In genomic region chr13:20848944-20849343, GRCh38 we compare ENCODE assay signal across 19 cellular contexts. TPM values are rescaled to one million over a fixed set of nuclear protein-coding genes. Genes with fewer than 3 reads are reported as not detected.
A peak's percentile ranks its signal among the peaks of the same experiment; 100 is the strongest.
DNase-seq lines count a peak whose midpoint lies in the region; ATAC-seq and TF ChIP-seq lines count a peak whose summit lies in the region.
"Had no signal": no experiment of that assay in that cellular context is flagged by ENCODE, and none has a peak within 500 bp of the region (broad histone marks: within the 10 kb centered on the region; RNA-seq: fewer than 3 reads in every experiment).

No MANE protein-coding gene starts in this region.

- no peaks in the 10 kb centered on the region for H3K4me1 Mint-ChIP-seq in CD14-positive monocyte
- H3K4me1 Mint-ChIP-seq: activated CD4-positive, alpha-beta T cell treated with anti-CD3 and anti-CD28 coated beads for 36 hours; activated CD8-positive, alpha-beta memory T cell treated with anti-CD3 and anti-CD28 coated beads, Interleukin-2, amount 10 ng/mL, durations not matched to agents 7 days and 5 days had no signal

- WGBS in spleen, 5 donors, result 85 to 94% (median 88%) methylated on average over 1 of the region's 1 CpG

- TF ChIP-seq CTCF in spleen (IDR thresholded peaks at IDR 0.05 in 8 of 11, conservative IDR thresholded peaks at IDR 0.05 in 3 of 11) (no peak), GM10266 (IDR thresholded peaks at IDR 0.05; ENCODE audit: control insufficient read depth, insufficient read depth, low read depth, missing control alignments) (no peak), CD14-positive monocyte (IDR thresholded peaks at IDR 0.05) (no peak)

- in situ Hi-C loops in SK-MEL-5 (cut with HindIII; ENCODE audit: low pct_unique_long_range_greater_than_20kb, low sequenced_read_pairs), result no loop called here

- no peak overlapping the region for H3K27ac Mint-ChIP-seq in CD14-positive monocyte
- H3K27ac Mint-ChIP-seq: activated CD4-positive, alpha-beta T cell treated with anti-CD3 and anti-CD28 coated beads for 36 hours; activated CD8-positive, alpha-beta memory T cell treated with anti-CD3 and anti-CD28 coated beads, Interleukin-2, amount 10 ng/mL, durations not matched to agents 7 days and 5 days; naive B cell had no signal

- no peaks in the 10 kb centered on the region for H3K27me3 Mint-ChIP-seq in CD14-positive monocyte (ENCODE audit: low read depth in 3 of 3)
- H3K27me3 Mint-ChIP-seq: activated CD4-positive, alpha-beta T cell treated with anti-CD3 and anti-CD28 coated beads for 36 hours; activated CD8-positive, alpha-beta memory T cell treated with anti-CD3 and anti-CD28 coated beads, Interleukin-2, amount 10 ng/mL, durations not matched to agents 7 days and 5 days; naive B cell had no signal

- H3K9me3 Mint-ChIP-seq in CD14-positive monocyte, result no peaks in the 10 kb centered on the region
- H3K9me3 Mint-ChIP-seq: naive B cell had no signal

- H3K9me3 ChIP-seq in spleen, result no peaks in the 10 kb centered on the region
- H3K9me3 ChIP-seq: ovary, vagina had no signal

- no peak overlapping the region for H3K4me3 ChIP-seq in spleen
- H3K4me3 ChIP-seq: ovary, vagina had no signal

- H3K27ac ChIP-seq in spleen, result no peak overlapping the region
- H3K27ac ChIP-seq: ovary, vagina had no signal

- peak; percentile 63 for DNase-seq in COLO829 (ENCODE audit: low spot score)
- peak; percentile 79 for DNase-seq in NCI-H146 (lab: John Stamatoyannopoulos, UW)
- peak; percentile 86 for DNase-seq in SK-MEL-5 (ENCODE audit: low read depth, low spot score)
- no peak for DNase-seq in left ventricle myocardium superior
- no peak for DNase-seq in spleen
- DNase-seq in HPDE6-E6E7 (ENCODE audit: extremely low spot score), result no peak
- DNase-seq in GM10266 (ENCODE audit: extremely low spot score), result no peak
- DNase-seq in CD14-positive monocyte (ENCODE audit: low spot score), result no peak
- DNase-seq: activated CD4-positive, alpha-beta T cell treated with anti-CD3 and anti-CD28 coated beads for 36 hours; activated CD8-positive, alpha-beta memory T cell treated with anti-CD3 and anti-CD28 coated beads, Interleukin-2, amount 10 ng/mL, durations not matched to agents 7 days and 5 days; activated gamma-delta T cell; anterior cingulate cortex; MM.1S; naive B cell; ovary; stimulated activated CD4-positive, alpha-beta T cell treated with anti-CD3 and anti-CD28 coated beads, Interleukin-4, amount 100 ng/mL, for 1 hour; substantia nigra had no signal

- intact Hi-C loops in left ventricle myocardium superior (cut with micrococcal nuclease) (no loop called here), spleen (cut with DNase I; ENCODE audit: low total_unique reads) (no loop called here), CD14-positive monocyte (cut with micrococcal nuclease) (no loop called here)

- H3K36me3 ChIP-seq in spleen, result peaks cover 0 to 28% (median 2%) of the 10 kb centered on the region in 6 donors
- H3K36me3 ChIP-seq: ovary, vagina had no signal

- no peak for TF ChIP-seq POLR2A in spleen (IDR thresholded peaks at IDR 0.05)

- H3K27me3 ChIP-seq in spleen (replicated peaks in 1 of 7), result no peaks in the 10 kb centered on the region
- H3K27me3 ChIP-seq: ovary, vagina had no signal

- H3K36me3 Mint-ChIP-seq in CD14-positive monocyte, result peaks cover 8 to 12% of the 10 kb centered on the region in 2 donors

- ATAC-seq in left ventricle myocardium superior, result peak; percentile 86
- ATAC-seq: activated CD4-positive, alpha-beta T cell treated with anti-CD3 and anti-CD28 coated beads for 36 hours; activated CD8-positive, alpha-beta memory T cell treated with anti-CD3 and anti-CD28 coated beads, Interleukin-2, amount 10 ng/mL, durations not matched to agents 7 days and 5 days; HepG2 had no signal

- no peak overlapping the region for H3K4me3 Mint-ChIP-seq in CD14-positive monocyte
- H3K4me3 Mint-ChIP-seq: activated CD4-positive, alpha-beta T cell treated with anti-CD3 and anti-CD28 coated beads for 36 hours; activated CD8-positive, alpha-beta memory T cell treated with anti-CD3 and anti-CD28 coated beads, Interleukin-2, amount 10 ng/mL, durations not matched to agents 7 days and 5 days; naive B cell had no signal

- no peaks in the 10 kb centered on the region for H3K4me1 ChIP-seq in spleen
- H3K4me1 ChIP-seq: vagina had no signal

RNA-seq across cellular contexts. Expression of gene XPO4, which starts 53.6 kb away (rescaled TPM):
- total RNA-seq in SK-MEL-5 (2014; rRNA removed; shearing (Covaris generic)), result 55.9 and 56.9 TPM in 2 replicates
- 25.6 and 30.7 TPM in 2 replicates for polyA plus RNA-seq in SK-MEL-5 (2015; cell fraction: cytosol; rRNA removed)
- polyA plus RNA-seq in SK-MEL-5 (2015; cell fraction: nucleus; rRNA removed), result 61.4 and 67.8 TPM in 2 replicates
- total RNA-seq in left ventricle myocardium superior (32.9 TPM), spleen (10 to 100 TPM; 14.2 to 23.1 (median 18.6) TPM)
- polyA plus RNA-seq in spleen (1 to 10 TPM; 3.1 to 3.8 (median 3.4) TPM), CD14-positive monocyte (1 to 10 TPM; 2.9 to 4.0 TPM)

Comparison
In these comparisons a context has a peak if more than half of its experiments do, and no peak if none do; other contexts are left out.
1. DNase-seq: peak in COLO829 (single experiment), NCI-H146 (single experiment) and SK-MEL-5 (single experiment); none in left ventricle myocardium superior (single experiment), spleen (single experiment), HPDE6-E6E7 (single experiment), GM10266 (single experiment) and CD14-positive monocyte (single experiment).